In genomic region chr4:54330896-54331295, GRCh38 we compare ENCODE assay signal across 34 cellular contexts.
"Had no signal": no experiment of that assay in that cellular context is flagged by ENCODE, and none has a peak within 500 bp of the region (broad histone marks: within the 10 kb centered on the region; RNA-seq: fewer than 3 reads in every experiment).

No MANE protein-coding gene starts in this region.

- H3K4me3 ChIP-seq: ovary, psoas muscle, skin epidermis, smooth muscle cell, spleen, suprapubic skin, testis, tibial artery, transverse colon, upper lobe of right lung, vagina had no signal

- ATAC-seq: naive thymus-derived CD8-positive, alpha-beta T cell; natural killer cell treated with Interleukin-12 subunit alpha and Interleukin-12 subunit beta and Interleukin-15 and Interleukin-18, amount 100 ng/mL, for 72 hours; psoas muscle; right cardiac atrium; sciatic nerve; stimulated activated memory B cell treated with anti-CD40 and anti-IgM and Interleukin-4, amounts not matched to agents 10 μg/mL and 1 μg/mL and 100 μg/mL, for 72 hours; stimulated activated naive CD8-positive, alpha-beta T cell treated with anti-CD3 and anti-CD28 coated beads, Interleukin-15, amount 100 ng/mL, for 72 hours; stimulated activated naive CD8-positive, alpha-beta T cell treated with anti-CD3 and anti-CD28 coated beads, Interleukin-15, Interleukin-2, amounts not matched to agents 100 U/mL and 50 U/mL, for 24 hours; upper lobe of right lung had no signal

- H3K9me3 ChIP-seq: neutrophil, ovary, psoas muscle, spleen, suprapubic skin, testis, tibial artery, transverse colon, upper lobe of right lung, vagina had no signal

- DNase-seq: naive B cell; naive thymus-derived CD8-positive, alpha-beta T cell; nephron progenitor cell; occipital lobe; ovary; posterior cingulate gyrus; psoas muscle; right cardiac atrium; spleen; stimulated activated CD4-positive, alpha-beta T cell treated with anti-CD3 and anti-CD28 coated beads, Interleukin-12 subunit alpha, Interleukin-12 subunit beta, amount 100 ng/mL, for 4 hours; stimulated activated CD4-positive, alpha-beta T cell treated with anti-CD3 and anti-CD28 coated beads, Interleukin-1b, Interleukin-23, amount 100 ng/mL, for 48 hours; stimulated activated CD4-positive, alpha-beta T cell treated with anti-CD3 and anti-CD28 coated beads, Interleukin-4, amount 100 ng/mL, for 1 hour; stimulated activated CD4-positive, alpha-beta T cell treated with anti-CD3 and anti-CD28 coated beads, Interleukin-4, amount 100 ng/mL, for 4 hours; stimulated activated CD8-positive, alpha-beta memory T cell treated with anti-CD3 and anti-CD28 coated beads, Interleukin-4, amount 100 ng/mL, for 48 hours; stimulated activated naive CD4-positive, alpha-beta T cell; stimulated activated naive CD8-positive, alpha-beta T cell treated with anti-CD3 and anti-CD28 coated beads, Interleukin-15, amount 100 ng/mL, for 72 hours; stimulated activated naive CD8-positive, alpha-beta T cell treated with anti-CD3 and anti-CD28 coated beads, Interleukin-15, Interleukin-2, amounts not matched to agents 100 U/mL and 50 U/mL, for 24 hours; substantia nigra; testis; tibial artery; transverse colon; upper lobe of right lung had no signal

- H3K4me2 ChIP-seq: smooth muscle cell had no signal

- H3K27ac ChIP-seq: neutrophil, ovary, parathyroid adenoma, psoas muscle, skin epidermis, spleen, suprapubic skin, testis, tibial artery, transverse colon, upper lobe of right lung, vagina had no signal

- H3K27me3 ChIP-seq: neutrophil, ovary, spleen, suprapubic skin, testis, tibial artery, transverse colon, upper lobe of right lung, vagina had no signal

- H3K9ac ChIP-seq: parathyroid adenoma had no signal

- H3K4me1 Mint-ChIP-seq: naive B cell; naive thymus-derived CD8-positive, alpha-beta T cell; stimulated activated memory B cell treated with anti-CD40 and anti-IgM and Interleukin-4, amounts not matched to agents 10 μg/mL and 1 μg/mL and 100 μg/mL, for 72 hours; stimulated activated naive CD8-positive, alpha-beta T cell treated with anti-CD3 and anti-CD28 coated beads, Interleukin-15, amount 100 ng/mL, for 72 hours had no signal

- H2AFZ ChIP-seq: parathyroid adenoma had no signal

- H3K27me3 Mint-ChIP-seq: progenitor cell of endocrine pancreas; stimulated activated memory B cell treated with anti-CD40 and anti-IgM and Interleukin-4, amounts not matched to agents 10 μg/mL and 1 μg/mL and 100 μg/mL, for 72 hours; stimulated activated naive CD8-positive, alpha-beta T cell treated with anti-CD3 and anti-CD28 coated beads, Interleukin-15, amount 100 ng/mL, for 72 hours; type B pancreatic cell had no signal

- H3K9me3 Mint-ChIP-seq: natural killer cell treated with Interleukin-12 subunit alpha and Interleukin-12 subunit beta and Interleukin-15 and Interleukin-18, amount 100 ng/mL, for 72 hours; stimulated activated naive CD8-positive, alpha-beta T cell treated with anti-CD3 and anti-CD28 coated beads, Interleukin-15, amount 100 ng/mL, for 72 hours; type B pancreatic cell had no signal

- H3K4me1 ChIP-seq: parathyroid adenoma, psoas muscle, spleen, suprapubic skin, testis, tibial artery, transverse colon, upper lobe of right lung, vagina had no signal

- H3K79me2 ChIP-seq: parathyroid adenoma had no signal

- H3K36me3 Mint-ChIP-seq: naive thymus-derived CD8-positive, alpha-beta T cell; natural killer cell treated with Interleukin-12 subunit alpha and Interleukin-12 subunit beta and Interleukin-15 and Interleukin-18, amount 100 ng/mL, for 72 hours; stimulated activated memory B cell treated with anti-CD40 and anti-IgM and Interleukin-4, amounts not matched to agents 10 μg/mL and 1 μg/mL and 100 μg/mL, for 72 hours; type B pancreatic cell had no signal

- H3K36me3 ChIP-seq: neutrophil, ovary, spleen, suprapubic skin, tibial artery, transverse colon, upper lobe of right lung, vagina had no signal

- H3K4me3 Mint-ChIP-seq: naive B cell; naive thymus-derived CD8-positive, alpha-beta T cell; natural killer cell treated with Interleukin-12 subunit alpha and Interleukin-12 subunit beta and Interleukin-15 and Interleukin-18, amount 100 ng/mL, for 72 hours; nephron progenitor cell; neural crest cell; stimulated activated memory B cell treated with anti-CD40 and anti-IgM and Interleukin-4, amounts not matched to agents 10 μg/mL and 1 μg/mL and 100 μg/mL, for 72 hours; stimulated activated naive CD8-positive, alpha-beta T cell treated with anti-CD3 and anti-CD28 coated beads, Interleukin-15, amount 100 ng/mL, for 72 hours; type B pancreatic cell had no signal
